ENCODE assay signal across 9 cellular contexts in the genomic region with DNA sequence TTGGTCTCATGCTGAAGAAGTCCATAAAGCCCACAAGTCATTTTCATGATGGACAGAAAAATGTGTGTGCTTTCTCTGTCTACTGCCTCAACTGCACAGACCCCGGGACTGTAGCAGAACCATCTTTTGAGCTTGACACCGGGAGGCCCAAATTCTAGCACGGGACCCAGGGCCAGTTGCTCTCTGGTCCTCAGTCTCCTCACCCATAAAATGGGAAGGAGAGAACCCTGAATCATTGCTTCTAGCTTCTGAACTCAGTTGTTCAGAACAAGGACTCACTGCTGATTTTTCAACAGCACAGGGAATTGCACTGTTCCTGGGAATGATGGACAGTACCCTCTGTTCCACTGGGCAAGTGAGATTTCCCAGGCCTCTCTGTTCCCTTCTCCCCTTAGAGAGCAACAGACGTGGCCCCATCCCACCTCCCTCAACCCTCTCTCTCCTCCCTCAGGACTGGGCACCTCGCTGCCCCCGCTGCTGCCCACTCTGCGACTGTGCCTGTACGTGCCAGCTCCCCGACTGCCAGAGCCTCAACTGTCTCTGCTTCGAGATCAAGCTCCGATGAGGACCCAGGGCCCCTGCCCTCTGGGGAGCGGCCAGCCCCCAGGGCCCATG. TPM values are rescaled to one million over a fixed set of nuclear protein-coding genes. Genes with fewer than 3 reads are reported as not detected.
DNase-seq lines count a peak whose midpoint lies in the region; ATAC-seq and TF ChIP-seq lines count a peak whose summit lies in the region.
"Had no signal": no experiment of that assay in that cellular context is flagged by ENCODE, and none has a peak within 500 bp of the region (broad histone marks: within the 10 kb centered on the region; RNA-seq: fewer than 3 reads in every experiment).

No MANE protein-coding gene starts in this region.

- H3K9me3 ChIP-seq in ES-I3 (ENCODE audit: control insufficient read depth, insufficient read depth, low read length) (no peaks in the 10 kb centered on the region), PC-9 (ENCODE audit: insufficient read depth, low read depth) (no peaks in the 10 kb centered on the region), psoas muscle (no peaks in the 10 kb centered on the region)
- H3K9me3 ChIP-seq: SJSA1 had no signal

- intact Hi-C loops in PC-9 (cut with micrococcal nuclease; ENCODE audit: unreplicated experiment) (no loop called here), psoas muscle (cut with DNase I) (loop anchor here in 1 of 2 donors (10.0 kb wide), 1 partner anchor 61 kb away; a partner anchor contains a TSS)

- H3K4me2 ChIP-seq in PC-9: peak overlapping the region; percentile 78

- H3K9ac ChIP-seq in ES-I3 (ENCODE audit: low read depth, low read length): peak overlapping the region; percentile 98

- H2AFZ ChIP-seq in PC-9: peak overlapping the region; percentile 71; the same call in 1 of the 2 replicates

- no peak for TF ChIP-seq CTCF in PC-9 (conservative IDR thresholded peaks at IDR 0.05)
- TF ChIP-seq CTCF in epithelial cell of esophagus (IDR thresholded peaks at IDR 0.05; ENCODE audit: insufficient read depth, low read depth, low read length, missing control alignments): no peak
- no peak for TF ChIP-seq CTCF in psoas muscle (IDR thresholded peaks at IDR 0.05)

- POLR2A ChIA-PET in PC-9 (lab: Charles Lee; ENCODE audit: unreplicated experiment): interaction anchor here (0.7 to 1.0 kb wide), 2 partner anchors 23 to 28 kb away, joined by 3 to 5 read pairs; a partner anchor contains a TSS

- H3K27me3 ChIP-seq in PC-9 (ENCODE audit: insufficient read depth, low read depth) (no peaks in the 10 kb centered on the region), psoas muscle (ENCODE audit: insufficient read depth in 3 of 3, low read length in 2 of 3) (no peaks in the 10 kb centered on the region)
- H3K27me3 ChIP-seq: SJSA1 had no signal

- no peaks in the 10 kb centered on the region for H3K9me2 ChIP-seq in PC-9 (ENCODE audit: insufficient read depth)

- H3K36me3 ChIP-seq in ES-I3 (ENCODE audit: insufficient read depth, low read length) (peaks cover 8% of the 10 kb centered on the region; the same call in 1 of the 2 replicates), PC-9 (ENCODE audit: low read depth) (peaks cover 18% of the 10 kb centered on the region), psoas muscle (ENCODE audit: insufficient read depth in 1 of 2, low read depth in 1 of 2) (peaks cover 0 to 20% of the 10 kb centered on the region in 2 donors)

- DNase-seq in PC-9 (no peak), epithelial cell of esophagus (ENCODE audit: low read depth) (no peak), psoas muscle (no peak), germinal center (ENCODE audit: low spot score) (no peak), mucosa of gallbladder (ENCODE audit: low spot score) (no peak)
- DNase-seq in stimulated activated CD4-positive, alpha-beta T cell treated with anti-CD3 and anti-CD28 coated beads, Interleukin-15, amount 100 ng/mL, for 24 hours: no peak

- H3K4me1 ChIP-seq in ES-I3 (ENCODE audit: insufficient read depth, low read length): peaks cover 4% of the 10 kb centered on the region
- H3K4me1 ChIP-seq in PC-9 (replicated peaks; ENCODE audit: insufficient read depth): peaks cover 51% of the 10 kb centered on the region
- peaks cover 48% of the 10 kb centered on the region for H3K4me1 ChIP-seq in psoas muscle

- H3K4me3 ChIP-seq in PC-9 (peak overlapping the region; percentile 94), epithelial cell of esophagus (ENCODE audit: low read length) (peak overlapping the region; percentile 96), psoas muscle (peak overlapping the region; percentile 91)

- H3K27ac ChIP-seq in PC-9 (peak overlapping the region; percentile 92), psoas muscle (peak overlapping the region; percentile 99)

- peak in 1 of 4 donors; percentile 0 for ATAC-seq in psoas muscle
- ATAC-seq in HG03159 (IDR thresholded peaks at IDR 0.05; ENCODE audit: unreplicated experiment): no peak

- WGBS in psoas muscle, 3 donors: 26 to 30% (median 28%) methylated on average over 12 of the region's 12 CpGs

- H4K20me1 ChIP-seq in PC-9 (ENCODE audit: insufficient read depth): peaks cover 24% of the 10 kb centered on the region

- BruUV-seq in PC-9 (replicated peaks; lab: Mats Ljungman, UMichigan): no TSS peak

- CTCF ChIA-PET in PC-9 (lab: Charles Lee): interaction anchor here (0.6 to 0.7 kb wide), 3 partner anchors 394 to 1188 kb away, joined by 3 to 4 read pairs (median 3); no protein-coding TSS in a partner anchor

- H3F3A ChIP-seq in PC-9 (ENCODE audit: insufficient read depth, low read depth): peaks cover 72% of the 10 kb centered on the region

- H3K79me2 ChIP-seq in PC-9 (ENCODE audit: low read depth): peaks cover 56% of the 10 kb centered on the region

RNA-seq across cellular contexts. Expression of a gene that starts 2.2 kb away (rescaled TPM):
- total RNA-seq in PC-9 (2021): 2,395 and 3,090 TPM in 2 replicates
- total RNA-seq in psoas muscle: 1,000 to 10,000 TPM; 5,088 to 7,531 (median 6,001) TPM
- polyA plus RNA-seq in psoas muscle: over 10,000 TPM in 1 of 3 donors, 1,000 to 10,000 TPM in 2; 4,532 to 12,458 (median 6,880) TPM
- total RNA-seq in mucosa of gallbladder: 1,422 TPM

RNA-seq across cellular contexts. Expression of a gene that starts 12.4 kb away (rescaled TPM):
- 246 and 268 TPM in 2 replicates for total RNA-seq in PC-9 (2021)
- 10 to 100 TPM; 38.1 to 64.5 (median 58.5) TPM for total RNA-seq in psoas muscle
- polyA plus RNA-seq in psoas muscle: 100 to 1,000 TPM in 2 of 3 donors, 10 to 100 TPM in 1; 79.1 to 172 (median 130) TPM
- total RNA-seq in mucosa of gallbladder: 95.3 TPM

RNA-seq across cellular contexts. Expression of a gene that starts 28.3 kb away (rescaled TPM):
- total RNA-seq in PC-9 (2021) (8.3 and 9.6 TPM in 2 replicates), psoas muscle (1 to 10 TPM in 1 of 4 donors, under 1 TPM in 3; 0.32 to 1.0 (median 0.51) TPM), mucosa of gallbladder (3.7 TPM)
- 1 to 10 TPM in 2 of 3 donors, under 1 TPM in 1; 0.76 to 1.6 (median 1.5) TPM for polyA plus RNA-seq in psoas muscle
- total RNA-seq: SJSA1 had no signal

RNA-seq across cellular contexts. Expression of a gene that starts 32.3 kb away (rescaled TPM):
- total RNA-seq in PC-9 (2021) (5.8 and 9.7 TPM in 2 replicates), psoas muscle (1 to 10 TPM in 1 of 4 donors, under 1 TPM in 3; 0.17 to 1.9 (median 0.23) TPM), mucosa of gallbladder (not detected)
- under 1 TPM; 0.13 to 0.62 (median 0.17) TPM for polyA plus RNA-seq in psoas muscle

RNA-seq across cellular contexts. Expression of a gene that starts 32.6 kb away (rescaled TPM):
- total RNA-seq in PC-9 (2021) (95.4 and 129 TPM in 2 replicates), psoas muscle (100 to 1,000 TPM in 1 of 4 donors, 10 to 100 TPM in 3; 47.1 to 156 (median 60.2) TPM), mucosa of gallbladder (81.7 TPM)
- polyA plus RNA-seq in psoas muscle: 10 to 100 TPM; 24.8 to 96.2 (median 81.4) TPM
